ENCODE assay signal across 8 cellular contexts in the genomic region with DNA sequence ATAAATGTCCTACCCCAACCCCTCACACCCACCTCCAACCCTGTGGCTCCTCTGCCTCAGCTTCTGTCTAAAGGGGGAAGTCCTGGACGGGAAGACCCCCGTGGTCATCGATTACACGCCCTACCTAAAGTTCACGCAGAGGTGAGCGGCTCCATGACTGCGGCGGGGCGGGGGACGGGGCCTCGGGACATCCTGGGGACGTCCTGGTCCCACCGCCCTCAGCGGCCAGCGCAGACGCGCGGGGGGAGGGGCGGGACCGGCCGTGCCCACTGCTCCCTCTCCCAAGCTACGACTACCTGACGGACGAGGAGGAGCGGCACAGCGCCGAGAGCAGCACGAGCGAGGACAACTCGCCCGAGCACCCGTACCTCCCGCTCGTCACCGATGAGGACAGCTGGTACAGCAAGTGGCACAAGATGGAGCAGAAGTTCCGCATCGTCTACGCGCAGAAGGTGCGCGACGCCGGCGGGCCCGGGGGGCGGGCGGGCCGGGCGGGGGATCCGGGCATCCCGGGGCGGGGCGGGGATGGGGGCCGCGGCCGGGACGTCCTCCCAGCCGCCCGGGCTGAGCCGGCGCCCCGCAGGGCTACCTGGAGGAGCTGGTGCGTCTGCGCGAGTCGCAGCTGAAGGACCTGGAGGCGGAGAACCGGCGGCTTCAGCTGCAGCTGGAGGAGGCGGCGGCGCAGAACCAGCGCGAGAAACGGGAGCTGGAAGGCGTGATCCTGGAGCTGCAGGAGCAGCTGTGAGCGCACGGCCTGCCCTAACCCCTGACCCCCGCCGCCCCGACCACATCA. TPM values are rescaled to one million over a fixed set of nuclear protein-coding genes. Genes with fewer than 3 reads are reported as not detected.
DNase-seq lines count a peak whose midpoint lies in the region; ATAC-seq, FAIRE-seq and TF ChIP-seq lines count a peak whose summit lies in the region.

No MANE protein-coding gene starts in this region.

- H3K36me3 ChIP-seq in GM06990 (ENCODE audit: control insufficient read depth, insufficient read depth, low read length) (peaks cover 6% of the 10 kb centered on the region), kidney (ENCODE audit: control insufficient read depth in 1 of 2, insufficient read depth in 2 of 2, low read length in 2 of 2) (peaks cover 0 to 2% of the 10 kb centered on the region in 2 donors), stomach (peaks cover 8 to 16% (median 11%) of the 10 kb centered on the region in 4 donors)

- TF ChIP-seq CTCF in GM06990 (IDR thresholded peaks at IDR 0.05; ENCODE audit: insufficient read depth, low read length, poor library complexity, severe bottlenecking), result no peak
- TF ChIP-seq CTCF in kidney (IDR thresholded peaks at IDR 0.05; ENCODE audit: borderline replicate concordance, extremely low read depth, insufficient read depth), result no peak
- no peak for TF ChIP-seq CTCF in stomach (IDR thresholded peaks at IDR 0.05)

- FAIRE-seq in kidney (lab: Jason Lieb, UNC), result no peak

- H3K27ac ChIP-seq in kidney (ENCODE audit: low read depth in 2 of 2, low read length in 2 of 2) (no peak overlapping the region), stomach (no peak overlapping the region)

- no peaks in the 10 kb centered on the region; the same call in 1 of the 2 replicates for H3K27me3 ChIP-seq in GM06990 (replicated peaks; ENCODE audit: control insufficient read depth, insufficient read depth, low read length)
- H3K27me3 ChIP-seq in stomach, result peaks cover 12 to 69% (median 47%) of the 10 kb centered on the region in 3 donors

- H3K4me1 ChIP-seq in kidney (ENCODE audit: control insufficient read depth in 1 of 2, insufficient read depth in 1 of 2, low read depth in 1 of 2, low read length in 2 of 2) (peaks cover 0 to 4% of the 10 kb centered on the region in 2 donors), stomach (peaks cover 11 to 19% (median 13%) of the 10 kb centered on the region in 4 donors)

- peak overlapping the region; percentile 58 for H3K4me3 ChIP-seq in GM06990 (replicated peaks; ENCODE audit: low read depth, low read length)
- no peak overlapping the region for H3K4me3 ChIP-seq in kidney (ENCODE audit: low read length in 2 of 2)
- peak overlapping the region; percentile 27 to 47 (median 34) for H3K4me3 ChIP-seq in stomach

- ATAC-seq in HG02840 (IDR thresholded peaks at IDR 0.05; ENCODE audit: low FRiP score, unreplicated experiment), result no peak
- no peak for ATAC-seq in HG02885 (IDR thresholded peaks at IDR 0.05; ENCODE audit: poor library complexity, unreplicated experiment)

- no peak overlapping the region for H3K9ac ChIP-seq in kidney (ENCODE audit: low read length in 2 of 2)

- TF ChIP-seq POLR2A in stomach (IDR thresholded peaks at IDR 0.05), result no peak

- intact Hi-C loops in kidney (cut with DNase I), result no loop called here
- intact Hi-C loops in stomach (cut with DNase I; ENCODE audit: low total_unique reads), result no loop called here
- intact Hi-C loops in posterior vena cava (cut with DNase I), result no loop called here

- DNase-seq in GM06990 (ENCODE audit: extremely low read depth, insufficient read length) (no peak), NCI-H2171 treated with DMSO at 0.1 percent for 48 hours (lab: John Stamatoyannopoulos, UW) (peak; percentile 79), amniotic epithelial cell (ENCODE audit: low read depth) (peak; percentile 17), kidney (peak; percentile 81), stomach (peak; percentile 40), posterior vena cava (ENCODE audit: low spot score) (no peak)

- H3K9me3 ChIP-seq in kidney (ENCODE audit: control insufficient read depth in 1 of 2, low read length in 2 of 2), result no peaks in the 10 kb centered on the region
- no peaks in the 10 kb centered on the region for H3K9me3 ChIP-seq in stomach

- TF ChIP-seq EP300 in stomach (IDR thresholded peaks at IDR 0.05), result no peak

- 1 to 2% (median 2%) methylated on average over 9 to 81 of the region's 81 CpGs for WGBS in stomach, 5 donors

RNA-seq across cellular contexts. Expression of gene RUNDC3A, which starts 6.7 kb away (rescaled TPM):
- total RNA-seq in kidney, result 2.2 TPM
- 6.4 TPM for polyA plus RNA-seq in kidney (ENCODE audit: insufficient read depth, low read depth, low replicate concordance)
- 10 to 100 TPM in 1 of 5 donors, 1 to 10 TPM in 2, under 1 TPM in 1, not detected in 1; 0.43 to 40.8 (median 3.5) TPM for total RNA-seq in stomach
- 1 to 10 TPM; 4.5 to 6.0 (median 4.5) TPM for polyA plus RNA-seq in stomach
- total RNA-seq in posterior vena cava, result under 1 TPM in 1 of 2 donors, not detected in 1; 0.83 TPM

RNA-seq across cellular contexts. Expression of gene SLC25A39, which starts 9.6 kb away (rescaled TPM):
- total RNA-seq in kidney (107 TPM), stomach (100 to 1,000 TPM in 3 of 5 donors, 10 to 100 TPM in 2; 42.0 to 351 (median 133) TPM), posterior vena cava (10 to 100 TPM; 47.0 to 56.9 TPM)
- polyA plus RNA-seq in kidney (ENCODE audit: insufficient read depth, low read depth, low replicate concordance) (389 TPM), stomach (100 to 1,000 TPM; 124 to 161 (median 135) TPM)

RNA-seq across cellular contexts. Expression of gene GRN, which starts 30.0 kb away (rescaled TPM):
- total RNA-seq in kidney, result 353 TPM
- 235 TPM for polyA plus RNA-seq in kidney (ENCODE audit: insufficient read depth, low read depth, low replicate concordance)
- 100 to 1,000 TPM; 104 to 644 (median 239) TPM for total RNA-seq in stomach
- 100 to 1,000 TPM in 1 of 3 donors, 10 to 100 TPM in 2; 31.8 to 189 (median 78.9) TPM for polyA plus RNA-seq in stomach
- total RNA-seq in posterior vena cava, result 100 to 1,000 TPM; 149 to 261 TPM

RNA-seq across cellular contexts. Expression of gene SLC4A1, which starts 47.1 kb away (rescaled TPM):
- total RNA-seq in kidney, result 2.1 TPM
- polyA plus RNA-seq in kidney (ENCODE audit: insufficient read depth, low read depth, low replicate concordance), result 201 TPM
- total RNA-seq in stomach, result 1 to 10 TPM in 1 of 5 donors, not detected in 4; 8.3 TPM
- not detected for polyA plus RNA-seq in stomach
- total RNA-seq in posterior vena cava, result 1 to 10 TPM; 1.5 to 4.2 TPM

RNA-seq across cellular contexts. Expression of gene FAM171A2, which starts 48.6 kb away (rescaled TPM):
- 0.94 TPM for total RNA-seq in kidney
- 1.6 TPM for polyA plus RNA-seq in kidney (ENCODE audit: insufficient read depth, low read depth, low replicate concordance)
- 1 to 10 TPM in 2 of 5 donors, not detected in 3; 2.0 to 5.4 TPM for total RNA-seq in stomach
- under 1 TPM; 0.30 to 0.31 (median 0.31) TPM for polyA plus RNA-seq in stomach
- total RNA-seq in posterior vena cava, result under 1 TPM; 0.43 to 0.69 TPM

Comparison
In these comparisons a context has a peak if more than half of its experiments do, and no peak if none do; other contexts are left out.
1. DNase-seq: peak in NCI-H2171 treated with DMSO at 0.1 percent for 48 hours (single experiment), amniotic epithelial cell (single experiment), kidney (single experiment) and stomach (single experiment); none in GM06990 (single experiment) and posterior vena cava (single experiment).
2. H3K4me3 ChIP-seq: peak in GM06990 (single experiment) and stomach (4 of 4); none in kidney (0 of 2).